ENCODE assay signal across 8 cellular contexts in the genomic region with DNA sequence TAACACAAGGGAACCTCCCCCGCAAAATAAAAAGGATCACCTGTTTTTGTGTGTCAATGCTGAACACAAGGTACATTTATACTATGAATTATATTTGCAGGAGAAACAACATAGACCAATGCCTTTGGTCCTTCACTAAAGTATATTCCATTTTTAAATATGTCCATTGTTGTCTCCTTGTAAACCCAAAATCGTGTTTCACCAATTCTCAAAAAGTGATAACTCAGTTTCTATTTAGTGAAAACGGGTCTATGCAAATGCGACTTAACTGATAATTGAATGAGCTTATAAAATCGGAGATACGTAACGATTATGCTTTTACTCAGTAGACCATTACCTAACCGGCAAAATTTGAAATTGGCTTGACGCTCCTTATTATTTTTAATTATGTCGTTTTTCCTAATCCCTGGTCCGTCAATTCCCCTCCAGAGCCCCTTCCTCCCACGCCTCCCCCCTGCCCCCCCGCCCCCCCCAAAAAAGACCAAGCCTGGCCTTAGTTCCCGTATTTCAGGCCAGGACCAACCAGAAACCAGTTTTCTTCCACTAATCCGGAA. TPM values are rescaled to one million over a fixed set of nuclear protein-coding genes. Genes with fewer than 3 reads are reported as not detected.
DNase-seq lines count a peak whose midpoint lies in the region; ATAC-seq and TF ChIP-seq lines count a peak whose summit lies in the region.

No MANE protein-coding gene starts in this region.

- in situ Hi-C loops in Caki2 (cut with HindIII; ENCODE audit: low pct_unique_long_range_greater_than_20kb, low sequenced_read_pairs) (no loop called here), mammary epithelial cell (cut with MboI; ENCODE audit: low sequenced_read_pairs in 2 of 2) (no loop called here)

- H3K9ac ChIP-seq in mammary epithelial cell (ENCODE audit: insufficient read depth, low read length): peak overlapping the region; percentile 43

- no peaks in the 10 kb centered on the region for H3K9me3 ChIP-seq in mammary epithelial cell (replicated peaks; ENCODE audit: insufficient read depth, low read length)
- no peaks in the 10 kb centered on the region for H3K9me3 ChIP-seq in mononuclear cell (ENCODE audit: low read depth, low read length)

- H3K27ac ChIP-seq in mammary epithelial cell (ENCODE audit: insufficient read depth, low read depth, low read length): peak overlapping the region; percentile 73

- no peaks in the 10 kb centered on the region for H3K4me1 ChIP-seq in mammary epithelial cell (ENCODE audit: insufficient read depth, low read length)
- H3K4me1 ChIP-seq in mononuclear cell (ENCODE audit: insufficient read depth, low read length): peaks cover 12% of the 10 kb centered on the region

- whole genome bisulfite sequencing in mammary epithelial cell (ENCODE audit: low coverage, missing lambda C conversion rate): 25% methylated on average over 13 of the region's 15 CpGs

- DNase-seq in Caki2 (ENCODE audit: low read depth): peak; percentile 15
- DNase-seq in LNCaP clone FGC (ENCODE audit: low read depth): no peak
- no peak for DNase-seq in mammary epithelial cell
- no peak for DNase-seq in SIG-M5 treated with dmso at 0.1 percent for 504 hours (lab: John Stamatoyannopoulos, UW; ENCODE audit: unreplicated experiment)

- BruUV-seq in mammary epithelial cell (replicated peaks; lab: Mats Ljungman, UMichigan): TSS peak; percentile 37

- no peak for TF ChIP-seq CTCF in LNCaP clone FGC (IDR thresholded peaks at IDR 0.05; ENCODE audit: control insufficient read depth, extremely low read depth, insufficient read depth)
- no peak for TF ChIP-seq CTCF in mammary epithelial cell (conservative IDR thresholded peaks at IDR 0.05 in 1 of 2, IDR thresholded peaks at IDR 0.05 in 1 of 2; ENCODE audit: extremely low read depth in 1 of 2, insufficient read depth in 1 of 2, low read depth in 1 of 2, low read length in 2 of 2)

- CTCF ChIA-PET in mammary epithelial cell (lab: Charles Lee; ENCODE audit: low non-redundant PET): no interaction called here

- no peaks in the 10 kb centered on the region for H4K20me1 ChIP-seq in mammary epithelial cell (ENCODE audit: insufficient read depth, low read length)

- peak overlapping the region; percentile 73 for H3K4me3 ChIP-seq in LNCaP clone FGC (ENCODE audit: low read depth, low read length)
- H3K4me3 ChIP-seq in mammary epithelial cell (replicated peaks in 1 of 3; ENCODE audit: insufficient read depth in 1 of 3, low read depth in 2 of 3, low read length in 3 of 3): peak overlapping the region; percentile 65 to 75 (median 71)
- H3K4me3 ChIP-seq in mononuclear cell (ENCODE audit: low read length): peak overlapping the region; percentile 79

- no peaks in the 10 kb centered on the region for H3K36me3 ChIP-seq in mammary epithelial cell (ENCODE audit: insufficient read depth, low read length)

- dilution Hi-C loops in mammary epithelial cell (cut with HindIII; ENCODE audit: low sequenced_read_pairs): no loop called here

- no peak overlapping the region for H2AFZ ChIP-seq in mammary epithelial cell (ENCODE audit: low read depth, low read length)

- no peaks in the 10 kb centered on the region for H3K27me3 ChIP-seq in mammary epithelial cell (ENCODE audit: insufficient read depth, low read length)
- H3K27me3 ChIP-seq in mononuclear cell (ENCODE audit: insufficient read depth, low read length): no peaks in the 10 kb centered on the region

- intact Hi-C loops in mammary epithelial cell (cut with micrococcal nuclease): loop anchor here (10.0 kb wide), 2 partner anchors 63 to 317 kb away; no protein-coding TSS in a partner anchor

- peaks cover 48% of the 10 kb centered on the region for H3K79me2 ChIP-seq in mammary epithelial cell (ENCODE audit: insufficient read depth, low read length)

- ATAC-seq in HG02642 (IDR thresholded peaks at IDR 0.05; ENCODE audit: poor library complexity, unreplicated experiment) (no peak), HG03565 (IDR thresholded peaks at IDR 0.05; ENCODE audit: unreplicated experiment) (no peak), HG02798 (IDR thresholded peaks at IDR 0.05; ENCODE audit: poor library complexity, unreplicated experiment) (no peak)

- peak overlapping the region; percentile 77 for H3K4me2 ChIP-seq in mammary epithelial cell (ENCODE audit: insufficient read depth, low read depth, low read length)

RNA-seq across cellular contexts. Expression of a gene that starts 2.0 kb away (rescaled TPM):
- total RNA-seq in Caki2 (2014; rRNA removed; shearing (Covaris generic); ENCODE audit: low replicate concordance): 3.2 and 6.1 TPM in 2 replicates
- total RNA-seq in mammary epithelial cell (10 to 100 TPM; 14.5 to 19.7 TPM), mononuclear cell (46.7 TPM)
- 3.9 TPM for polyA plus RNA-seq in mammary epithelial cell
- polyA minus RNA-seq in mammary epithelial cell: 23.8 TPM
